Comparison of ENCODE assay signal across 1 cellular context in genomic region chr10:102675151-102675886, GRCh38.
TF ChIP-seq lines count a peak whose summit lies in the region.

No MANE protein-coding gene starts in this region.

TF ChIP-seq in GM12878, 131 proteins besides CTCF, POLR2A, EP300 and RAD21:
- no peak for TF ChIP-seq IRF3 (IDR thresholded peaks at IDR 0.05)
- peak; percentile 47; the same call in 1 of the 2 replicates for TF ChIP-seq RUNX3 (IDR thresholded peaks at IDR 0.05; ENCODE audit: low read length)
- peak; percentile 57 for TF ChIP-seq MEF2B (IDR thresholded peaks at IDR 0.05; ENCODE audit: partially characterized antibody, poor library complexity, severe bottlenecking)
- TF ChIP-seq NFIC (IDR thresholded peaks at IDR 0.05; ENCODE audit: low read depth, low read length), result peak; percentile 24; the same call in 1 of the 2 replicates
- TF ChIP-seq IKZF2 (IDR thresholded peaks at IDR 0.05), result peak in 1 of 2 experiments; percentile 19; a peak in 2 of 4 replicates
- TF ChIP-seq HDGF (IDR thresholded peaks at IDR 0.05), result no peak
- peak; percentile 37; the same call in 1 of the 2 replicates for TF ChIP-seq DPF2 (IDR thresholded peaks at IDR 0.05)
- peak; percentile 58; the same call in 1 of the 2 replicates for TF ChIP-seq MTA2 (IDR thresholded peaks at IDR 0.05; ENCODE audit: low read depth)
- 0 out of 2 replicates have a peak, but pooled peaks have one; percentile 13 for TF ChIP-seq RELB (IDR thresholded peaks at IDR 0.05; ENCODE audit: low read depth)
- TF ChIP-seq CREM (IDR thresholded peaks at IDR 0.05; ENCODE audit: low read depth), result no peak
- TF ChIP-seq, protein P1, sequence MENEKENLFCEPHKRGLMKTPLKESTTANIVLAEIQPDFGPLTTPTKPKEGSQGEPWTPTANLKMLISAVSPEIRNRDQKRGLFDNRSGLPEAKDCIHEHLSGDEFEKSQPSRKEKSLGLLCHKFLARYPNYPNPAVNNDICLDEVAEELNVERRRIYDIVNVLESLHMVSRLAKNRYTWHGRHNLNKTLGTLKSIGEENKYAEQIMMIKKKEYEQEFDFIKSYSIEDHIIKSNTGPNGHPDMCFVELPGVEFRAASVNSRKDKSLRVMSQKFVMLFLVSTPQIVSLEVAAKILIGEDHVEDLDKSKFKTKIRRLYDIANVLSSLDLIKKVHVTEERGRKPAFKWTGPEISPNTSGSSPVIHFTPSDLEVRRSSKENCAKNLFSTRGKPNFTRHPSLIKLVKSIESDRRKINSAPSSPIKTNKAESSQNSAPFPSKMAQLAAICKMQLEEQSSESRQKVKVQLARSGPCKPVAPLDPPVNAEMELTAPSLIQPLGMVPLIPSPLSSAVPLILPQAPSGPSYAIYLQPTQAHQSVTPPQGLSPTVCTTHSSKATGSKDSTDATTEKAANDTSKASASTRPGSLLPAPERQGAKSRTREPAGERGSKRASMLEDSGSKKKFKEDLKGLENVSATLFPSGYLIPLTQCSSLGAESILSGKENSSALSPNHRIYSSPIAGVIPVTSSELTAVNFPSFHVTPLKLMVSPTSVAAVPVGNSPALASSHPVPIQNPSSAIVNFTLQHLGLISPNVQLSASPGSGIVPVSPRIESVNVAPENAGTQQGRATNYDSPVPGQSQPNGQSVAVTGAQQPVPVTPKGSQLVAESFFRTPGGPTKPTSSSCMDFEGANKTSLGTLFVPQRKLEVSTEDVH (IDR thresholded peaks at IDR 0.05; ENCODE audit: low read depth, partially characterized antibody), result no peak
- TF ChIP-seq IKZF1 (conservative IDR thresholded peaks at IDR 0.05), result peak; percentile 30; the same call in 1 of the 2 replicates
- TF ChIP-seq TCF12 (IDR thresholded peaks at IDR 0.05; ENCODE audit: low read depth, low read length), result peak; percentile 19; the same call in 1 of the 2 replicates
- TF ChIP-seq MTA3 (IDR thresholded peaks at IDR 0.05; ENCODE audit: borderline replicate concordance, low read length), result 0 out of 2 replicates have a peak, but pooled peaks have one; percentile 38
